ENCODE assay signal across 9 cellular contexts in genomic region chr10:61993676-61994401, GRCh38.
DNase-seq lines count a peak whose midpoint lies in the region; ATAC-seq and TF ChIP-seq lines count a peak whose summit lies in the region.
"Had no signal": no experiment of that assay in that cellular context is flagged by ENCODE, and none has a peak within 500 bp of the region (broad histone marks: within the 10 kb centered on the region; RNA-seq: fewer than 3 reads in every experiment).

No MANE protein-coding gene starts in this region.

- no peak for ATAC-seq in foreskin keratinocyte
- no peak for ATAC-seq in stimulated activated effector memory CD8-positive, alpha-beta T cell treated with anti-CD3 and anti-CD28 coated beads, Interleukin-12 subunit alpha, Interleukin-12 subunit beta, amount 100 ng/mL, for 72 hours

- peaks cover 61% of the 10 kb centered on the region for H3K36me3 Mint-ChIP-seq in activated CD4-positive, alpha-beta memory T cell treated with anti-CD3 and anti-CD28 coated beads for 36 hours
- H3K36me3 Mint-ChIP-seq in stimulated activated effector memory CD8-positive, alpha-beta T cell treated with anti-CD3 and anti-CD28 coated beads, Interleukin-12 subunit alpha, Interleukin-12 subunit beta, amount 100 ng/mL, for 72 hours, result peaks cover 46% of the 10 kb centered on the region
- H3K36me3 Mint-ChIP-seq in nephron progenitor cell (ENCODE audit: low read depth), result peaks cover 36% of the 10 kb centered on the region

- CTCF ChIA-PET in activated CD4-positive, alpha-beta memory T cell treated with anti-CD3 and anti-CD28 coated beads for 36 hours (lab: Charles Lee), result interaction anchor here (0.7 to 5.2 kb wide), 10 partner anchors 30 to 251 kb away, joined by 3 to 27 read pairs (median 8); partner anchors contain the start of gene ARID5B

- TF ChIP-seq CTCF in foreskin keratinocyte (conservative IDR thresholded peaks at IDR 0.05) (no peak), nephron progenitor cell (IDR thresholded peaks at IDR 0.05) (no peak)

- H3K27ac Mint-ChIP-seq in activated CD4-positive, alpha-beta memory T cell treated with anti-CD3 and anti-CD28 coated beads for 36 hours, result peak overlapping the region; percentile 99
- peak overlapping the region; percentile 95 for H3K27ac Mint-ChIP-seq in stimulated activated effector memory CD8-positive, alpha-beta T cell treated with anti-CD3 and anti-CD28 coated beads, Interleukin-12 subunit alpha, Interleukin-12 subunit beta, amount 100 ng/mL, for 72 hours
- no peak overlapping the region for H3K27ac Mint-ChIP-seq in nephron progenitor cell

- POLR2A ChIA-PET in activated CD4-positive, alpha-beta memory T cell treated with anti-CD3 and anti-CD28 coated beads for 36 hours (lab: Charles Lee), result interaction anchor here (0.6 to 6.3 kb wide), 21 partner anchors 8 to 272 kb away, joined by 3 to 136 read pairs (median 4); no protein-coding TSS in a partner anchor

- no peaks in the 10 kb centered on the region for H3K27me3 Mint-ChIP-seq in activated CD4-positive, alpha-beta memory T cell treated with anti-CD3 and anti-CD28 coated beads for 36 hours
- no peaks in the 10 kb centered on the region for H3K27me3 Mint-ChIP-seq in nephron progenitor cell (ENCODE audit: low read depth, poor library complexity)

- peaks cover 13% of the 10 kb centered on the region for H3K4me1 ChIP-seq in foreskin keratinocyte

- H3K9me3 Mint-ChIP-seq in activated CD4-positive, alpha-beta memory T cell treated with anti-CD3 and anti-CD28 coated beads for 36 hours, result peaks cover 1% of the 10 kb centered on the region
- H3K9me3 Mint-ChIP-seq in stimulated activated effector memory CD8-positive, alpha-beta T cell treated with anti-CD3 and anti-CD28 coated beads, Interleukin-12 subunit alpha, Interleukin-12 subunit beta, amount 100 ng/mL, for 72 hours, result no peaks in the 10 kb centered on the region
- peaks cover 3% of the 10 kb centered on the region for H3K9me3 Mint-ChIP-seq in nephron progenitor cell

- peak overlapping the region; percentile 57 for H3K4me3 Mint-ChIP-seq in activated CD4-positive, alpha-beta memory T cell treated with anti-CD3 and anti-CD28 coated beads for 36 hours
- peak overlapping the region; percentile 67 for H3K4me3 Mint-ChIP-seq in stimulated activated effector memory CD8-positive, alpha-beta T cell treated with anti-CD3 and anti-CD28 coated beads, Interleukin-12 subunit alpha, Interleukin-12 subunit beta, amount 100 ng/mL, for 72 hours
- no peak overlapping the region for H3K4me3 Mint-ChIP-seq in nephron progenitor cell

- intact Hi-C loops in activated CD4-positive, alpha-beta memory T cell treated with anti-CD3 and anti-CD28 coated beads for 36 hours (cut with micrococcal nuclease), result loop anchor here (1.0 to 2.0 kb wide), 5 partner anchors 8 to 251 kb away; no protein-coding TSS in a partner anchor

- DNase-seq in NCI-H1092 (lab: John Stamatoyannopoulos, UW) (peak; percentile 14), NCI-H1092 treated with DMSO at 0.1 percent for 48 hours (lab: John Stamatoyannopoulos, UW) (no peak), foreskin keratinocyte (peak in 1 of 2 donors; percentile 32), nephron progenitor cell (no peak), ACHN (no peak), OCI-M1 (lab: John Stamatoyannopoulos, UW) (no peak)
- no peak for DNase-seq in activated CD4-positive, alpha-beta memory T cell treated with anti-CD3 and anti-CD28 coated beads for 36 hours
- DNase-seq in stimulated activated effector memory CD8-positive, alpha-beta T cell treated with anti-CD3 and anti-CD28 coated beads, Interleukin-12 subunit alpha, Interleukin-12 subunit beta, amount 100 ng/mL, for 72 hours (ENCODE audit: low spot score in 2 of 2), result no peak
- DNase-seq: hippocampal formation had no signal

- peaks cover 86% of the 10 kb centered on the region for H3K4me1 Mint-ChIP-seq in activated CD4-positive, alpha-beta memory T cell treated with anti-CD3 and anti-CD28 coated beads for 36 hours (ENCODE audit: low read depth)
- H3K4me1 Mint-ChIP-seq in stimulated activated effector memory CD8-positive, alpha-beta T cell treated with anti-CD3 and anti-CD28 coated beads, Interleukin-12 subunit alpha, Interleukin-12 subunit beta, amount 100 ng/mL, for 72 hours, result peaks cover 65% of the 10 kb centered on the region
- peaks cover 21% of the 10 kb centered on the region for H3K4me1 Mint-ChIP-seq in nephron progenitor cell

- no peaks in the 10 kb centered on the region for H3K27me3 ChIP-seq in foreskin keratinocyte

- H3K27ac ChIP-seq in foreskin keratinocyte, result peak overlapping the region; percentile 74

- in situ Hi-C loops in ACHN (cut with HindIII; ENCODE audit: low pct_ligation_motif_present, low pct_unique_long_range_greater_than_20kb, low sequenced_read_pairs), result no loop called here
